10 cellular contexts compared by ENCODE assay signal in genomic region chr16:709651-710499, GRCh38. TPM values are rescaled to one million over a fixed set of nuclear protein-coding genes. Genes with fewer than 3 reads are reported as not detected.
DNase-seq lines count a peak whose midpoint lies in the region; ATAC-seq and TF ChIP-seq lines count a peak whose summit lies in the region.
"Had no signal": no experiment of that assay in that cellular context is flagged by ENCODE, and none has a peak within 500 bp of the region (broad histone marks: within the 10 kb centered on the region; RNA-seq: fewer than 3 reads in every experiment).

No MANE protein-coding gene starts in this region.

- DNase-seq in AG04449 (ENCODE audit: low read depth, low spot score) (peak; percentile 17), HK-2 (ENCODE audit: unreplicated experiment) (peak; percentile 60), Panc1 (ENCODE audit: low read depth, low spot score) (no peak), foreskin melanocyte (peak; percentile 63), HPDE6-E6E7 (ENCODE audit: extremely low spot score) (no peak), immature natural killer cell (no peak)
- DNase-seq in activated effector memory CD4-positive, alpha-beta T cell treated with Interleukin-2 at 50 U/mL for 16 hours, result no peak
- DNase-seq: activated B cell treated with CpG ODN at 0.5 μM for 24 hours had no signal

- H3K4me1 ChIP-seq in Panc1 (ENCODE audit: control insufficient read depth, insufficient read depth, low read length), result peaks cover 38% of the 10 kb centered on the region

- peaks cover 5 to 13% (median 8%) of the 10 kb centered on the region in 3 donors for H3K27me3 Mint-ChIP-seq in immature natural killer cell (ENCODE audit: low read depth in 3 of 3)

- POLR2A ChIA-PET in AG04449 (lab: Yijun Ruan, JAX) (no interaction called here), Panc1 (lab: Charles Lee) (interaction anchor here (0.7 kb wide), 1 partner anchor 254 kb away, joined by 4 read pairs; no protein-coding TSS in a partner anchor)

- H3K27ac Mint-ChIP-seq in immature natural killer cell, result no peak overlapping the region
- H3K27ac Mint-ChIP-seq: activated B cell treated with CpG ODN at 0.5 μM for 24 hours had no signal

- H3K36me3 Mint-ChIP-seq in immature natural killer cell, result no peaks in the 10 kb centered on the region

- H3K4me1 Mint-ChIP-seq in immature natural killer cell, result peaks cover 0 to 2% of the 10 kb centered on the region in 2 donors

- H3K9me3 Mint-ChIP-seq in immature natural killer cell, result no peaks in the 10 kb centered on the region
- H3K9me3 Mint-ChIP-seq: activated B cell treated with CpG ODN at 0.5 μM for 24 hours had no signal

- H3K27ac ChIP-seq in Panc1 (ENCODE audit: low read length), result no peak overlapping the region

- CTCF ChIA-PET in AG04449 (lab: Yijun Ruan, JAX), result interaction anchor here (0.6 to 10.1 kb wide), 16 partner anchors 8 to 485 kb away, joined by 3 to 210 read pairs (median 4); partner anchors contain the start of genes CHTF18, CIAO3, RHOT2 and RPUSD1
- CTCF ChIA-PET in Panc1 (lab: Charles Lee), result interaction anchor here (0.5 to 1.9 kb wide), 3 partner anchors 10 to 1231 kb away, joined by 3 to 4 read pairs (median 4); no protein-coding TSS in a partner anchor

- intact Hi-C loops in Panc1 (cut with micrococcal nuclease; ENCODE audit: unreplicated experiment), result no loop called here

- TF ChIP-seq CTCF in AG04449 (IDR thresholded peaks at IDR 0.05; ENCODE audit: insufficient read depth, low read length, missing control alignments) (no peak), Panc1 (IDR thresholded peaks at IDR 0.05) (peak; percentile 21; the same call in 1 of the 2 replicates)

- H3K4me3 ChIP-seq in AG04449 (ENCODE audit: low read depth, low read length) (no peak overlapping the region), Panc1 (ENCODE audit: low read depth in 2 of 2, low read length in 2 of 2) (no peak overlapping the region)

- in situ Hi-C loops in Panc1 (cut with HindIII; ENCODE audit: low pct_unique_long_range_greater_than_20kb, low sequenced_read_pairs), result no loop called here

- no peaks in the 10 kb centered on the region for H3K27me3 ChIP-seq in Panc1 (ENCODE audit: control insufficient read depth, insufficient read depth, low read length)

- H3K36me3 ChIP-seq in Panc1 (ENCODE audit: control insufficient read depth, insufficient read depth, low read length), result peaks cover 2% of the 10 kb centered on the region; the same call in 1 of the 2 replicates

- no TSS peak for BruUV-seq in Panc1 (replicated peaks; lab: Mats Ljungman, UMichigan)

- ATAC-seq in Panc1 (no peak), GM18511 (IDR thresholded peaks at IDR 0.05; ENCODE audit: unreplicated experiment) (no peak)

- H3K4me3 Mint-ChIP-seq in immature natural killer cell, result no peak overlapping the region
- H3K4me3 Mint-ChIP-seq: activated B cell treated with CpG ODN at 0.5 μM for 24 hours had no signal

- H3K9me3 ChIP-seq in Panc1 (ENCODE audit: control insufficient read depth, insufficient read depth, low read depth, low read length), result no peaks in the 10 kb centered on the region

RNA-seq across cellular contexts. Expression of gene FBXL16, which starts 4.3 kb away (rescaled TPM):
- 28.0 TPM for total RNA-seq in Panc1 (2021; ENCODE audit: unreplicated experiment)
- polyA plus RNA-seq in Panc1 (2012; ENCODE audit: insufficient read length), result 46.0 TPM
- under 1 TPM in 1 of 3 donors, not detected in 2; 0.20 TPM for polyA plus RNA-seq in immature natural killer cell
- total RNA-seq: skeletal muscle tissue had no signal

RNA-seq across cellular contexts. Expression of gene METRN, which starts 5.0 kb away (rescaled TPM):
- total RNA-seq in Panc1 (2021; ENCODE audit: unreplicated experiment), result 407 TPM
- polyA plus RNA-seq in Panc1 (2012; ENCODE audit: insufficient read length), result 561 TPM
- 10 to 100 TPM; 29.6 to 61.7 (median 45.4) TPM for polyA plus RNA-seq in immature natural killer cell

RNA-seq across cellular contexts. Expression of gene ANTKMT, which starts 11.1 kb away (rescaled TPM):
- 93.6 TPM for total RNA-seq in Panc1 (2021; ENCODE audit: unreplicated experiment)
- polyA plus RNA-seq in Panc1 (2012; ENCODE audit: insufficient read length), result 75.7 TPM
- polyA plus RNA-seq in immature natural killer cell, result 100 to 1,000 TPM in 1 of 3 donors, 10 to 100 TPM in 2; 71.7 to 110 (median 94.1) TPM

RNA-seq across cellular contexts. Expression of gene CCDC78, which starts 16.4 kb away (rescaled TPM):
- 18.2 TPM for total RNA-seq in Panc1 (2021; ENCODE audit: unreplicated experiment)
- polyA plus RNA-seq in Panc1 (2012; ENCODE audit: insufficient read length), result 23.6 TPM
- polyA plus RNA-seq in immature natural killer cell, result 1 to 10 TPM in 2 of 3 donors, under 1 TPM in 1; 0.34 to 1.7 (median 1.4) TPM
- total RNA-seq: skeletal muscle tissue had no signal

RNA-seq across cellular contexts. Expression of gene HAGHL, which starts 17.0 kb away (rescaled TPM):
- total RNA-seq in Panc1 (2021; ENCODE audit: unreplicated experiment), result 41.1 TPM
- polyA plus RNA-seq in Panc1 (2012; ENCODE audit: insufficient read length), result 107 TPM
- 10 to 100 TPM in 1 of 3 donors, 1 to 10 TPM in 2; 6.4 to 12.0 (median 9.1) TPM for polyA plus RNA-seq in immature natural killer cell

Comparison
In these comparisons a context has a peak if more than half of its experiments do, and no peak if none do; other contexts are left out.
1. DNase-seq: peak in AG04449 (single experiment), HK-2 (single experiment) and foreskin melanocyte (single experiment); none in Panc1 (single experiment), activated effector memory CD4-positive, alpha-beta T cell treated with Interleukin-2 at 50 U/mL for 16 hours (single experiment), HPDE6-E6E7 (single experiment) and immature natural killer cell (0 of 3).